16 cellular contexts compared by ENCODE assay signal in the genomic region with DNA sequence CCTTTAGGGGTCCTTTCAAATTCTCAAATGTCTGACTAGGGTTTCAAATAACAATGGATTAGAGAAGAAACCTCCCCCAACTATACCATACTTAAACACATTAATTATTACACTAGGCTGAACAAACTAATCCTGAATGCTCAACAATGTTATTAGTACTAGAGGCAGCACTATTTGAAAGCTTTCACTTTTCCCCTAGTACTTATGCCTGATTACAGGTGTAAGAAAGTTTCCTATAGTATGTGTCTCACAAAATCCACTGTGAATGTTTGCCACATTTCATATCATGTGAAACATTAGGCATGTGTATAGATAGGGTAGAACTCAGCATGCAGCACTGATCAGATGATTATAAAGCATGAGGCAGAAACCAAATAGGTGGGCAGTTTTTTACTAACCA.
"Had no signal": no experiment of that assay in that cellular context is flagged by ENCODE, and none has a peak within 500 bp of the region (broad histone marks: within the 10 kb centered on the region; RNA-seq: fewer than 3 reads in every experiment).

No MANE protein-coding gene starts in this region.

- H3K27ac ChIP-seq: brain microvascular endothelial cell, esophagus muscularis mucosa, prostate gland, right lobe of liver, upper lobe of right lung had no signal

- H3K4me3 Mint-ChIP-seq: activated B cell treated with CpG ODN at 0.5 μM for 24 hours; activated CD4-positive, alpha-beta T cell treated with anti-CD3 and anti-CD28 coated beads, Interleukin-2, amount 10 ng/mL, durations not matched to agents 7 days and 5 days; activated naive CD4-positive, alpha-beta T cell treated with anti-CD3 and anti-CD28 coated beads, Interleukin-2, amount 10 ng/mL, durations not matched to agents 7 days and 5 days; activated T-helper 17 cell treated with anti-CD3 and anti-CD28 coated beads, Interleukin-2, amount 50 U/mL, for 72 hours; natural killer cell treated with Interleukin-12 subunit alpha and Interleukin-12 subunit beta and Interleukin-15 and Interleukin-18, amount 100 ng/mL, for 72 hours had no signal

- H3K4me1 Mint-ChIP-seq: activated B cell treated with CpG ODN at 0.5 μM for 24 hours had no signal

- DNase-seq: activated B cell treated with CpG ODN at 0.5 μM for 24 hours; activated CD4-positive, alpha-beta T cell treated with anti-CD3 and anti-CD28 coated beads, Interleukin-2, amount 10 ng/mL, durations not matched to agents 7 days and 5 days; activated CD8-positive, alpha-beta memory T cell treated with anti-CD3 and anti-CD28 coated beads for 24 hours; activated naive CD4-positive, alpha-beta T cell treated with anti-CD3 and anti-CD28 coated beads, Interleukin-2, amount 10 ng/mL, durations not matched to agents 7 days and 5 days; amniotic stem cell; head of caudate nucleus; occipital lobe; right lobe of liver; stimulated activated CD4-positive, alpha-beta T cell treated with anti-CD3 and anti-CD28 coated beads, Interleukin-12 subunit alpha, Interleukin-12 subunit beta, amount 100 ng/mL, for 4 hours; stimulated activated naive CD8-positive, alpha-beta T cell treated with anti-CD3 and anti-CD28 coated beads, Interleukin-15, Interleukin-2, amounts not matched to agents 100 U/mL and 50 U/mL, for 24 hours; upper lobe of right lung had no signal

- H3K9me3 Mint-ChIP-seq: activated B cell treated with CpG ODN at 0.5 μM for 24 hours; activated CD4-positive, alpha-beta T cell treated with anti-CD3 and anti-CD28 coated beads, Interleukin-2, amount 10 ng/mL, durations not matched to agents 7 days and 5 days; activated naive CD4-positive, alpha-beta T cell treated with anti-CD3 and anti-CD28 coated beads, Interleukin-2, amount 10 ng/mL, durations not matched to agents 7 days and 5 days; activated T-helper 17 cell treated with anti-CD3 and anti-CD28 coated beads, Interleukin-2, amount 50 U/mL, for 72 hours; natural killer cell treated with Interleukin-12 subunit alpha and Interleukin-12 subunit beta and Interleukin-15 and Interleukin-18, amount 100 ng/mL, for 72 hours had no signal

- H3K9me3 ChIP-seq: esophagus muscularis mucosa, prostate gland, right lobe of liver, upper lobe of right lung had no signal

- H3K4me1 ChIP-seq: esophagus muscularis mucosa, prostate gland, right lobe of liver, upper lobe of right lung had no signal

- H3K27me3 Mint-ChIP-seq: activated B cell treated with CpG ODN at 0.5 μM for 24 hours; activated CD4-positive, alpha-beta T cell treated with anti-CD3 and anti-CD28 coated beads, Interleukin-2, amount 10 ng/mL, durations not matched to agents 7 days and 5 days; activated naive CD4-positive, alpha-beta T cell treated with anti-CD3 and anti-CD28 coated beads, Interleukin-2, amount 10 ng/mL, durations not matched to agents 7 days and 5 days; activated T-helper 17 cell treated with anti-CD3 and anti-CD28 coated beads, Interleukin-2, amount 50 U/mL, for 72 hours had no signal

- H3K4me3 ChIP-seq: esophagus muscularis mucosa, prostate gland, right lobe of liver, upper lobe of right lung had no signal

- H3K27me3 ChIP-seq: brain microvascular endothelial cell, esophagus muscularis mucosa, right lobe of liver, upper lobe of right lung had no signal

- ATAC-seq: natural killer cell treated with Interleukin-12 subunit alpha and Interleukin-12 subunit beta and Interleukin-15 and Interleukin-18, amount 100 ng/mL, for 72 hours; right lobe of liver; upper lobe of right lung had no signal

- H3K36me3 ChIP-seq: brain microvascular endothelial cell, esophagus muscularis mucosa, prostate gland, right lobe of liver, upper lobe of right lung had no signal

- H3K27ac Mint-ChIP-seq: activated B cell treated with CpG ODN at 0.5 μM for 24 hours; activated CD4-positive, alpha-beta T cell treated with anti-CD3 and anti-CD28 coated beads, Interleukin-2, amount 10 ng/mL, durations not matched to agents 7 days and 5 days; activated naive CD4-positive, alpha-beta T cell treated with anti-CD3 and anti-CD28 coated beads, Interleukin-2, amount 10 ng/mL, durations not matched to agents 7 days and 5 days; activated T-helper 17 cell treated with anti-CD3 and anti-CD28 coated beads, Interleukin-2, amount 50 U/mL, for 72 hours; natural killer cell treated with Interleukin-12 subunit alpha and Interleukin-12 subunit beta and Interleukin-15 and Interleukin-18, amount 100 ng/mL, for 72 hours had no signal
